ENCODE assay signal across 9 cellular contexts in genomic region chr17:57874058-57874419, GRCh38. TPM values are rescaled to one million over a fixed set of nuclear protein-coding genes. Genes with fewer than 3 reads are reported as not detected.
DNase-seq lines count a peak whose midpoint lies in the region; ATAC-seq, FAIRE-seq and TF ChIP-seq lines count a peak whose summit lies in the region.
"Had no signal": no experiment of that assay in that cellular context is flagged by ENCODE, and none has a peak within 500 bp of the region (broad histone marks: within the 10 kb centered on the region; RNA-seq: fewer than 3 reads in every experiment).

No MANE protein-coding gene starts in this region.

- H3K9me3 Mint-ChIP-seq in activated T-cell treated with anti-CD3 and anti-CD28 coated beads, Interleukin-2, amount 50 U/mL, for 24 hours = no peaks in the 10 kb centered on the region
- H3K9me3 Mint-ChIP-seq in brain (peaks cover 0 to 3% (median 0%) of the 10 kb centered on the region in 5 experiments), memory B cell (no peaks in the 10 kb centered on the region)

- no peak for FAIRE-seq in RCC 7860 (lab: Jason Lieb, UNC)

- H3K36me3 Mint-ChIP-seq in activated T-cell treated with anti-CD3 and anti-CD28 coated beads, Interleukin-2, amount 50 U/mL, for 24 hours (ENCODE audit: low read depth) = no peaks in the 10 kb centered on the region
- H3K36me3 Mint-ChIP-seq in brain (peaks cover 20% of the 10 kb centered on the region), memory B cell (no peaks in the 10 kb centered on the region)

- H3K27me3 Mint-ChIP-seq in activated T-cell treated with anti-CD3 and anti-CD28 coated beads, Interleukin-2, amount 50 U/mL, for 24 hours = peaks cover 36% of the 10 kb centered on the region
- H3K27me3 Mint-ChIP-seq in brain (no peaks in the 10 kb centered on the region), memory B cell (peaks cover 22% of the 10 kb centered on the region)

- ATAC-seq in memory B cell (ENCODE audit: low read depth) (no peak), GM18868 (IDR thresholded peaks at IDR 0.05; ENCODE audit: unreplicated experiment) (no peak), HG03439 (IDR thresholded peaks at IDR 0.05; ENCODE audit: unreplicated experiment) (no peak)

- H3K27ac Mint-ChIP-seq in activated T-cell treated with anti-CD3 and anti-CD28 coated beads, Interleukin-2, amount 50 U/mL, for 24 hours = no peak overlapping the region
- H3K27ac Mint-ChIP-seq in brain = peak overlapping the region; percentile 90 to 95 (median 94)
- no peak overlapping the region for H3K27ac Mint-ChIP-seq in memory B cell

- no peak for DNase-seq in activated T-cell treated with anti-CD3 and anti-CD28 coated beads, Interleukin-2, amount 50 U/mL, for 24 hours
- DNase-seq in activated T-cell treated with anti-CD3 and anti-CD28 coated beads, Interleukin-2, amount 50 U/mL, for 1 hour = no peak
- DNase-seq in memory B cell (ENCODE audit: low spot score in 2 of 2) (no peak), RCC 7860 (ENCODE audit: low spot score) (no peak)

- no peak for TF ChIP-seq CTCF in brain (conservative IDR thresholded peaks at IDR 0.05)

- peaks cover 33% of the 10 kb centered on the region for H3K4me1 Mint-ChIP-seq in activated T-cell treated with anti-CD3 and anti-CD28 coated beads, Interleukin-2, amount 50 U/mL, for 24 hours (ENCODE audit: low read depth)
- H3K4me1 Mint-ChIP-seq in brain = peaks cover 80% of the 10 kb centered on the region
- H3K4me1 Mint-ChIP-seq in memory B cell = peaks cover 6% of the 10 kb centered on the region

- peak overlapping the region; percentile 15 for H3K4me3 Mint-ChIP-seq in activated T-cell treated with anti-CD3 and anti-CD28 coated beads, Interleukin-2, amount 50 U/mL, for 24 hours
- peak overlapping the region; percentile 34 to 64 (median 47) for H3K4me3 Mint-ChIP-seq in brain
- peak overlapping the region; percentile 15 for H3K4me3 Mint-ChIP-seq in memory B cell

- H3K27ac ChIP-seq in temporal lobe (ENCODE audit: low read depth, low read length) = peak overlapping the region; percentile 92
- H3K27ac ChIP-seq: 22Rv1 had no signal

RNA-seq across cellular contexts. Expression of gene MRPS23, which starts 24.2 kb away (rescaled TPM):
- 58.5 TPM for polyA plus RNA-seq in brain (ENCODE audit: insufficient read depth, low read depth, low replicate concordance)
- total RNA-seq in temporal lobe = 17.7 TPM

Comparison
In these comparisons a context has a peak if more than half of its experiments do, and no peak if none do; other contexts are left out.
1. H3K27ac Mint-ChIP-seq: peak in brain (5 of 5); none in activated T-cell treated with anti-CD3 and anti-CD28 coated beads, Interleukin-2, amount 50 U/mL, for 24 hours (single experiment) and memory B cell (single experiment).
2. Peak in every context shown above with its lines, with median percentiles within 50 percentile points of each other: H3K4me3 Mint-ChIP-seq.